ENCODE assay signal across 19 cellular contexts in the genomic region with DNA sequence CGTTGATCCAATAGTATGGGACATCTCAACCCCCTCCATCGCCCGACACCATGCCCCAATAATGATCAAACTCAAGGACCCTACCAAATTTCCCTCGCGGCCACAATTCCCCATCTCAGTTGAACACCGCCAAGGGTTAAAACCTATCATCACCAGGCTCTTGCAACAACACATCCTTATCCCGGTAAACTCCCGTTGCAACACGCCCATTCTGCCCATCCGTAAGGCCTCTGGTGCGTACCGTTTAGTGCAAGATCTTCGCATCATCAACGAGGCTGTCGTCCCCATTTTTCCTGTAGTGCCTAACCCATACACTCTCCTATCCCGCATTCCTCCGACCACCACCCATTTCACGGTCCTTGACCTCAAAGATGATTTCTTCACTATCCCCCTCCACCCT.
A peak's percentile ranks its signal among the peaks of the same experiment; 100 is the strongest.
DNase-seq lines count a peak whose midpoint lies in the region; ATAC-seq and TF ChIP-seq lines count a peak whose summit lies in the region.
"Had no signal": no experiment of that assay in that cellular context is flagged by ENCODE, and none has a peak within 500 bp of the region (broad histone marks: within the 10 kb centered on the region; RNA-seq: fewer than 3 reads in every experiment).

No MANE protein-coding gene starts in this region.

- H3K27me3 Mint-ChIP-seq in glutamatergic neuron (ENCODE audit: unreplicated experiment): peaks cover 10% of the 10 kb centered on the region
- H3K27me3 Mint-ChIP-seq: B cell; CD4-positive, alpha-beta T cell had no signal

- 59% methylated on average over 18 of the region's 18 CpGs for WGBS in SK-N-SH (ENCODE audit: low lambda C conversion rate)

- no peak overlapping the region for H3K4me3 ChIP-seq in SK-N-SH (ENCODE audit: low read depth in 2 of 2, low read length in 1 of 2)
- H3K4me3 ChIP-seq: BLaER1, GM12878, GM23248 had no signal

- H3K4me2 ChIP-seq in SK-N-SH: no peak overlapping the region
- H3K4me2 ChIP-seq: BLaER1 had no signal

- H2AFZ ChIP-seq in SK-N-SH (ENCODE audit: low read depth): no peak overlapping the region
- H2AFZ ChIP-seq: GM23248 had no signal

- no peaks in the 10 kb centered on the region for H3K27me3 ChIP-seq in SK-N-SH (ENCODE audit: insufficient read depth)

- POLR2A ChIA-PET in SK-N-SH (lab: Yijun Ruan, JAX): no interaction called here

- no peaks in the 10 kb centered on the region for H3K79me2 ChIP-seq in SK-N-SH (ENCODE audit: insufficient read depth)

- intact Hi-C loops in posterior vena cava (cut with DNase I): no loop called here

- no peaks in the 10 kb centered on the region for H3K4me1 Mint-ChIP-seq in glutamatergic neuron (ENCODE audit: low read depth, unreplicated experiment)
- H3K4me1 Mint-ChIP-seq: B cell, CD14-positive monocyte had no signal

- no peak for TF ChIP-seq EP300 in SK-N-SH (IDR thresholded peaks at IDR 0.05; ENCODE audit: borderline replicate concordance in 1 of 2, low read depth in 1 of 2, low read length in 1 of 2)

- H4K20me1 ChIP-seq in SK-N-SH (ENCODE audit: insufficient read depth): no peaks in the 10 kb centered on the region
- H4K20me1 ChIP-seq: BLaER1 had no signal

- ATAC-seq in SK-N-SH treated with all-trans-retinoic acid at 6 μM for 48 hours: no peak
- ATAC-seq: GM12878, HCT116 had no signal

- no peaks in the 10 kb centered on the region for H3K4me1 ChIP-seq in SK-N-SH (ENCODE audit: control insufficient read depth in 1 of 2, insufficient read depth in 2 of 2, low read depth in 1 of 2, low read length in 1 of 2)
- H3K4me1 ChIP-seq: BLaER1, Caco-2 had no signal

- CTCF ChIA-PET in SK-N-SH (lab: Yijun Ruan, JAX): no interaction called here

- H3K27ac Mint-ChIP-seq in glutamatergic neuron (ENCODE audit: unreplicated experiment): peak overlapping the region; percentile 22
- H3K27ac Mint-ChIP-seq: B cell; CD14-positive monocyte; CD4-positive, alpha-beta T cell; H9 had no signal

- H3K9me3 ChIP-seq in SK-N-SH: no peaks in the 10 kb centered on the region
- H3K9me3 ChIP-seq: Caco-2 had no signal

- TF ChIP-seq CTCF in SK-N-SH (IDR thresholded peaks at IDR 0.05) (no peak), glutamatergic neuron (IDR thresholded peaks at IDR 0.05; ENCODE audit: partially characterized antibody, unreplicated experiment) (no peak)

- peaks cover 30% of the 10 kb centered on the region for H3K36me3 Mint-ChIP-seq in glutamatergic neuron (ENCODE audit: unreplicated experiment)
- H3K36me3 Mint-ChIP-seq: CD14-positive monocyte had no signal

- no peaks in the 10 kb centered on the region for H3K36me3 ChIP-seq in SK-N-SH (replicated peaks in 1 of 2; ENCODE audit: control insufficient read depth in 1 of 2, insufficient read depth in 2 of 2, low read length in 1 of 2)
- H3K36me3 ChIP-seq: BLaER1 had no signal

- no peak for TF ChIP-seq RAD21 in SK-N-SH (IDR thresholded peaks at IDR 0.05; ENCODE audit: low read length)

- H3K4me3 Mint-ChIP-seq in glutamatergic neuron (ENCODE audit: unreplicated experiment): no peak overlapping the region
- H3K4me3 Mint-ChIP-seq: B cell; CD14-positive monocyte; CD4-positive, alpha-beta T cell; H9 had no signal

- H3F3A ChIP-seq in SK-N-SH (replicated peaks; ENCODE audit: insufficient read depth): no peaks in the 10 kb centered on the region

- H3K9ac ChIP-seq in SK-N-SH: no peak overlapping the region
- H3K9ac ChIP-seq: BLaER1, GM23248 had no signal

- H3K9me3 Mint-ChIP-seq in glutamatergic neuron (ENCODE audit: unreplicated experiment): peaks cover 15% of the 10 kb centered on the region
- H3K9me3 Mint-ChIP-seq: CD4-positive, alpha-beta T cell had no signal

- no peak overlapping the region for H3K27ac ChIP-seq in SK-N-SH (ENCODE audit: low read depth in 2 of 2, low read length in 1 of 2)
- H3K27ac ChIP-seq: 22Rv1, BLaER1, GM23248 had no signal

- DNase-seq in SK-N-SH (peak; percentile 1), glutamatergic neuron (no peak), posterior vena cava (ENCODE audit: low spot score) (peak; percentile 72), COLO829 (ENCODE audit: low spot score) (no peak), OCI-M2 (lab: John Stamatoyannopoulos, UW; ENCODE audit: unreplicated experiment) (no peak)
- no peak for DNase-seq in stimulated activated naive CD4-positive, alpha-beta T cell (lab: John Stamatoyannopoulos, UW)
- DNase-seq: Caco-2; CD4-positive, alpha-beta T cell; DMS153; DND-41; GM23248; H9 had no signal

- H3K9me2 ChIP-seq in SK-N-SH: no peaks in the 10 kb centered on the region

TF ChIP-seq in SK-N-SH, 30 proteins besides CTCF, POLR2A, EP300 and RAD21:
- TF ChIP-seq SMC3 (IDR thresholded peaks at IDR 0.05; ENCODE audit: low read depth, low read length) (no peak), RCOR1 (IDR thresholded peaks at IDR 0.05; ENCODE audit: low read length) (no peak), YY1 (IDR thresholded peaks at IDR 0.05; ENCODE audit: low read depth) (no peak)
- TF ChIP-seq, protein P1, sequence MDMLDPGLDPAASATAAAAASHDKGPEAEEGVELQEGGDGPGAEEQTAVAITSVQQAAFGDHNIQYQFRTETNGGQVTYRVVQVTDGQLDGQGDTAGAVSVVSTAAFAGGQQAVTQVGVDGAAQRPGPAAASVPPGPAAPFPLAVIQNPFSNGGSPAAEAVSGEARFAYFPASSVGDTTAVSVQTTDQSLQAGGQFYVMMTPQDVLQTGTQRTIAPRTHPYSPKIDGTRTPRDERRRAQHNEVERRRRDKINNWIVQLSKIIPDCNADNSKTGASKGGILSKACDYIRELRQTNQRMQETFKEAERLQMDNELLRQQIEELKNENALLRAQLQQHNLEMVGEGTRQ (IDR thresholded peaks at IDR 0.05; ENCODE audit: borderline replicate concordance, low read depth, low read length): no peak

TF ChIP-seq in SK-N-SH treated with all-trans-retinoic acid at 6 μM for 48 hours, 23 proteins besides CTCF, POLR2A, EP300 and RAD21 (continues in another document):
- TF ChIP-seq, protein P2, sequence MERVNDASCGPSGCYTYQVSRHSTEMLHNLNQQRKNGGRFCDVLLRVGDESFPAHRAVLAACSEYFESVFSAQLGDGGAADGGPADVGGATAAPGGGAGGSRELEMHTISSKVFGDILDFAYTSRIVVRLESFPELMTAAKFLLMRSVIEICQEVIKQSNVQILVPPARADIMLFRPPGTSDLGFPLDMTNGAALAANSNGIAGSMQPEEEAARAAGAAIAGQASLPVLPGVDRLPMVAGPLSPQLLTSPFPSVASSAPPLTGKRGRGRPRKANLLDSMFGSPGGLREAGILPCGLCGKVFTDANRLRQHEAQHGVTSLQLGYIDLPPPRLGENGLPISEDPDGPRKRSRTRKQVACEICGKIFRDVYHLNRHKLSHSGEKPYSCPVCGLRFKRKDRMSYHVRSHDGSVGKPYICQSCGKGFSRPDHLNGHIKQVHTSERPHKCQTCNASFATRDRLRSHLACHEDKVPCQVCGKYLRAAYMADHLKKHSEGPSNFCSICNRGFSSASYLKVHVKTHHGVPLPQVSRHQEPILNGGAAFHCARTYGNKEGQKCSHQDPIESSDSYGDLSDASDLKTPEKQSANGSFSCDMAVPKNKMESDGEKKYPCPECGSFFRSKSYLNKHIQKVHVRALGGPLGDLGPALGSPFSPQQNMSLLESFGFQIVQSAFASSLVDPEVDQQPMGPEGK (CRISPR knock-in tag; IDR thresholded peaks at IDR 0.05; ENCODE audit: borderline replicate concordance): no peak
- TF ChIP-seq ZFP3 (CRISPR knock-in tag; IDR thresholded peaks at IDR 0.05) (no peak), ZC3H10 (CRISPR knock-in tag; IDR thresholded peaks at IDR 0.05) (no peak), ZNF70 (CRISPR knock-in tag; IDR thresholded peaks at IDR 0.05) (no peak), TCF4 (CRISPR knock-in tag; IDR thresholded peaks at IDR 0.05; ENCODE audit: borderline replicate concordance) (no peak)
- TF ChIP-seq, protein P3, sequence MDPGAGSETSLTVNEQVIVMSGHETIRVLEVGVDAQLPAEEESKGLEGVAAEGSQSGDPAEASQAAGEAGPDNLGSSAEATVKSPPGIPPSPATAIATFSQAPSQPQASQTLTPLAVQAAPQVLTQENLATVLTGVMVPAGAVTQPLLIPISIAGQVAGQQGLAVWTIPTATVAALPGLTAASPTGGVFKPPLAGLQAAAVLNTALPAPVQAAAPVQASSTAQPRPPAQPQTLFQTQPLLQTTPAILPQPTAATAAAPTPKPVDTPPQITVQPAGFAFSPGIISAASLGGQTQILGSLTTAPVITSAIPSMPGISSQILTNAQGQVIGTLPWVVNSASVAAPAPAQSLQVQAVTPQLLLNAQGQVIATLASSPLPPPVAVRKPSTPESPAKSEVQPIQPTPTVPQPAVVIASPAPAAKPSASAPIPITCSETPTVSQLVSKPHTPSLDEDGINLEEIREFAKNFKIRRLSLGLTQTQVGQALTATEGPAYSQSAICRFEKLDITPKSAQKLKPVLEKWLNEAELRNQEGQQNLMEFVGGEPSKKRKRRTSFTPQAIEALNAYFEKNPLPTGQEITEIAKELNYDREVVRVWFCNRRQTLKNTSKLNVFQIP (CRISPR knock-in tag; IDR thresholded peaks at IDR 0.05; ENCODE audit: borderline replicate concordance, low read depth): no peak
- TF ChIP-seq, protein P4, sequence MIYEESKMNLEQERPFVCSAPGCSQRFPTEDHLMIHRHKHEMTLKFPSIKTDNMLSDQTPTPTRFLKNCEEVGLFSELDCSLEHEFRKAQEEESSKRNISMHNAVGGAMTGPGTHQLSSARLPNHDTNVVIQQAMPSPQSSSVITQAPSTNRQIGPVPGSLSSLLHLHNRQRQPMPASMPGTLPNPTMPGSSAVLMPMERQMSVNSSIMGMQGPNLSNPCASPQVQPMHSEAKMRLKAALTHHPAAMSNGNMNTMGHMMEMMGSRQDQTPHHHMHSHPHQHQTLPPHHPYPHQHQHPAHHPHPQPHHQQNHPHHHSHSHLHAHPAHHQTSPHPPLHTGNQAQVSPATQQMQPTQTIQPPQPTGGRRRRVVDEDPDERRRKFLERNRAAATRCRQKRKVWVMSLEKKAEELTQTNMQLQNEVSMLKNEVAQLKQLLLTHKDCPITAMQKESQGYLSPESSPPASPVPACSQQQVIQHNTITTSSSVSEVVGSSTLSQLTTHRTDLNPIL (CRISPR knock-in tag; IDR thresholded peaks at IDR 0.05; ENCODE audit: low read depth): no peak

Comparison
In these comparisons a context has a peak if more than half of its experiments do, and no peak if none do; other contexts are left out.
1. DNase-seq: peak in SK-N-SH (single experiment) and posterior vena cava (single experiment); none in glutamatergic neuron (single experiment), COLO829 (single experiment), stimulated activated naive CD4-positive, alpha-beta T cell (0 of 6) and OCI-M2 (single experiment).